18 cellular contexts compared by ENCODE assay signal in genomic region chr16:13113786-13114185, GRCh38.
"Had no signal": no experiment of that assay in that cellular context is flagged by ENCODE, and none has a peak within 500 bp of the region (broad histone marks: within the 10 kb centered on the region; RNA-seq: fewer than 3 reads in every experiment).

No MANE protein-coding gene starts in this region.

- H3K36me3 ChIP-seq: cardiac muscle cell, right atrium auricular region, transverse colon had no signal

- H3K27ac Mint-ChIP-seq: dendritic cell treated with granulocyte-macrophage colony-stimulating factor and Interleukin-4, amounts not matched to agents 40 ng/mL and 50 ng/mL, for 4 days; mesothelial cell of epicardium; nephron; stimulated activated memory B cell treated with anti-CD40 and anti-IgM and Interleukin-4, amounts not matched to agents 10 μg/mL and 1 μg/mL and 100 μg/mL, for 72 hours; stimulated activated naive CD8-positive, alpha-beta T cell treated with anti-CD3 and anti-CD28 coated beads, Interleukin-15, amount 100 ng/mL, for 72 hours had no signal

- H3K27me3 Mint-ChIP-seq: dendritic cell treated with granulocyte-macrophage colony-stimulating factor and Interleukin-4, amounts not matched to agents 40 ng/mL and 50 ng/mL, for 4 days; stimulated activated memory B cell treated with anti-CD40 and anti-IgM and Interleukin-4, amounts not matched to agents 10 μg/mL and 1 μg/mL and 100 μg/mL, for 72 hours had no signal

- H3K9me3 Mint-ChIP-seq: dendritic cell treated with granulocyte-macrophage colony-stimulating factor and Interleukin-4, amounts not matched to agents 40 ng/mL and 50 ng/mL, for 4 days had no signal

- H3K4me3 ChIP-seq: cardiac muscle cell, hepatocyte, right atrium auricular region, testis, transverse colon had no signal

- H3K4me1 ChIP-seq: foreskin keratinocyte, right atrium auricular region, testis, transverse colon had no signal

- H3K4me3 Mint-ChIP-seq: dendritic cell treated with granulocyte-macrophage colony-stimulating factor and Interleukin-4, amounts not matched to agents 40 ng/mL and 50 ng/mL, for 4 days; mesothelial cell of epicardium; nephron; stimulated activated memory B cell treated with anti-CD40 and anti-IgM and Interleukin-4, amounts not matched to agents 10 μg/mL and 1 μg/mL and 100 μg/mL, for 72 hours; stimulated activated naive CD8-positive, alpha-beta T cell treated with anti-CD3 and anti-CD28 coated beads, Interleukin-15, amount 100 ng/mL, for 72 hours had no signal

- H3K4me2 ChIP-seq: hepatocyte had no signal

- H3K36me3 Mint-ChIP-seq: mesothelial cell of epicardium; stimulated activated memory B cell treated with anti-CD40 and anti-IgM and Interleukin-4, amounts not matched to agents 10 μg/mL and 1 μg/mL and 100 μg/mL, for 72 hours had no signal

- H3K4me1 Mint-ChIP-seq: stimulated activated memory B cell treated with anti-CD40 and anti-IgM and Interleukin-4, amounts not matched to agents 10 μg/mL and 1 μg/mL and 100 μg/mL, for 72 hours; stimulated activated naive CD8-positive, alpha-beta T cell treated with anti-CD3 and anti-CD28 coated beads, Interleukin-15, amount 100 ng/mL, for 72 hours had no signal

- H3K9me3 ChIP-seq: right atrium auricular region, testis, transverse colon had no signal

- H3K27me3 ChIP-seq: cardiac muscle cell, foreskin keratinocyte, hepatocyte, right atrium auricular region, testis, transverse colon had no signal

- ATAC-seq: foreskin keratinocyte; stimulated activated memory B cell treated with anti-CD40 and anti-IgM and Interleukin-4, amounts not matched to agents 10 μg/mL and 1 μg/mL and 100 μg/mL, for 72 hours; stimulated activated naive CD8-positive, alpha-beta T cell treated with anti-CD3 and anti-CD28 coated beads, Interleukin-15, amount 100 ng/mL, for 72 hours had no signal

- H3K27ac ChIP-seq: cardiac muscle cell, foreskin keratinocyte, hepatocyte, right atrium auricular region, testis, transverse colon had no signal

- DNase-seq: cerebellar nuclear complex; erythroblast; foreskin keratinocyte; head of caudate nucleus; kidney; posterior cingulate gyrus; stimulated activated CD4-positive, alpha-beta T cell treated with anti-CD3 and anti-CD28 coated beads, Interleukin-4, amount 100 ng/mL, for 1 hour; stimulated activated CD8-positive, alpha-beta memory T cell treated with anti-CD3 and anti-CD28 coated beads, Interleukin-4, amount 100 ng/mL, for 48 hours; stimulated activated naive CD8-positive, alpha-beta T cell treated with anti-CD3 and anti-CD28 coated beads, Interleukin-15, amount 100 ng/mL, for 72 hours; transverse colon had no signal
